Comparison of ENCODE assay signal across 17 cellular contexts in the genomic region with DNA sequence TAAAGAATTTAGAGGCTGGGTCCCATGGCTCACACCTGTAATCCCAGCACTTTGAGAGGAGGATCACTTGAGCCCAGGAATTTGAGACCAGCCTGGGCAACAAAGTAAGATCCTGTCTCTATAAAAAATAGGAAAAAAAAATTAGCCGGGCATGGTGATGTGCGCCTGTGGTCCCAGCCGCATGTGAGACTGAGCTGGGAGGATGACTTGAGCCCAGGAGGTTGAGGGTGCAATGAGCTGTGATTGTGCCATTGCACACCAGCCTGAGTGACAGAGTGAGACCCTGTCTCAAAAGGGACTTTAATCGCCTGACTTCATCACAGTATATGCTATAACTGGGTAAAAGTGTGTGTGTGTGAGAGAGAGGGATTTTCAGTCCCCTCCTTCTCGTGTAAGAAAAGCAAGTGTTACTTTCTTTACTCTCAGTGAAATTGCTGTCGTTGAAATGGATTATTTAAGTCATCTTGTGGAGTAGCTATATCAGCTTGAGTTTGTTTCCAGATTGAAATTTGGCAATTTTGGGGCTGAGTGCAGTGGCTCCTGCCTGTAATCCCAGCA. TPM values are rescaled to one million over a fixed set of nuclear protein-coding genes. Genes with fewer than 3 reads are reported as not detected.
A peak's percentile ranks its signal among the peaks of the same experiment; 100 is the strongest.
DNase-seq lines count a peak whose midpoint lies in the region; ATAC-seq, FAIRE-seq and TF ChIP-seq lines count a peak whose summit lies in the region.
"Had no signal": no experiment of that assay in that cellular context is flagged by ENCODE, and none has a peak within 500 bp of the region (broad histone marks: within the 10 kb centered on the region; RNA-seq: fewer than 3 reads in every experiment).

No MANE protein-coding gene starts in this region.

- dilution Hi-C loops in mammary epithelial cell (cut with HindIII; ENCODE audit: low sequenced_read_pairs), result loop anchor here (5.0 kb wide), 1 partner anchor 112 kb away; no protein-coding TSS in a partner anchor

- no peak overlapping the region for H2BK15ac ChIP-seq in H1 (ENCODE audit: low read length)

- no peak for FAIRE-seq in H1 (lab: Jason Lieb, UNC)
- FAIRE-seq: astrocyte had no signal

- no peaks in the 10 kb centered on the region for H3K27me3 Mint-ChIP-seq in MCF 10A (ENCODE audit: insufficient read depth, unreplicated experiment)

- no peak for ATAC-seq in HG02885 (IDR thresholded peaks at IDR 0.05; ENCODE audit: poor library complexity, unreplicated experiment)
- no peak for ATAC-seq in Right ventricle myocardium inferior
- ATAC-seq: gastroesophageal sphincter, left ventricle myocardium superior had no signal

- H3K56ac ChIP-seq in H1 (replicated peaks; ENCODE audit: insufficient read length, low read depth, low read length), result no peak overlapping the region

- no peaks in the 10 kb centered on the region for H3K23me2 ChIP-seq in H1 (ENCODE audit: low read depth, low read length)

- H3K4me1 ChIP-seq in mammary epithelial cell (ENCODE audit: insufficient read depth, low read length) (peaks cover 3% of the 10 kb centered on the region), PC-9 (replicated peaks; ENCODE audit: insufficient read depth) (peaks cover 54% of the 10 kb centered on the region), H1 (replicated peaks in 1 of 4; ENCODE audit: control insufficient read depth in 3 of 4, insufficient read depth in 4 of 4, low read length in 3 of 4) (peaks cover 0 to 7% (median 0%) of the 10 kb centered on the region in 4 experiments; a peak in 2 of 7 replicates), thymus (ENCODE audit: control insufficient read depth, insufficient read depth, low read length) (peaks cover 5% of the 10 kb centered on the region)

- H3K79me1 ChIP-seq in H1 (ENCODE audit: low read depth, low read length), result peaks cover 5% of the 10 kb centered on the region

- no peak overlapping the region for H4K5ac ChIP-seq in H1 (ENCODE audit: insufficient read length, low read depth, low read length)

- no peak overlapping the region for H3K23ac ChIP-seq in H1 (ENCODE audit: insufficient read length)

- BruUV-seq in MCF 10A (replicated peaks; lab: Mats Ljungman, UMichigan), result no TSS peak
- no TSS peak for BruUV-seq in mammary epithelial cell (replicated peaks; lab: Mats Ljungman, UMichigan)
- no TSS peak for BruUV-seq in PC-9 (replicated peaks; lab: Mats Ljungman, UMichigan)

- no peak overlapping the region for H2BK5ac ChIP-seq in H1 (ENCODE audit: low read depth, low read length)

- DNase-seq in MCF 10A (ENCODE audit: unreplicated experiment) (no peak), mammary epithelial cell (no peak), PC-9 (no peak), H1 (ENCODE audit: low read depth in 1 of 2, low spot score in 2 of 2) (no peak), NK-92 (lab: John Stamatoyannopoulos, UW; ENCODE audit: unreplicated experiment) (no peak), Right ventricle myocardium inferior (ENCODE audit: missing footprints) (no peak)
- DNase-seq: AML-193, DMS 273 treated with DMSO at 0.1 percent for 48 hours, left ventricle myocardium superior, NCI-H187 treated with DMSO at 0.1 percent for 48 hours, NCI-H510A treated with DMSO at 0.1 percent for 48 hours, WERI-Rb-1 had no signal

- H3K4me3 ChIP-seq in mammary epithelial cell (replicated peaks in 1 of 3; ENCODE audit: insufficient read depth in 1 of 3, low read depth in 2 of 3, low read length in 3 of 3) (no peak overlapping the region), PC-9 (no peak overlapping the region), H1 (ENCODE audit: extremely low read depth in 1 of 4, insufficient read depth in 2 of 4, low read depth in 3 of 4, low read length in 4 of 4) (no peak overlapping the region), thymus (ENCODE audit: low read length) (no peak overlapping the region)
- H3K4me3 ChIP-seq: gastroesophageal sphincter had no signal

- H3K36me3 ChIP-seq in mammary epithelial cell (ENCODE audit: insufficient read depth, low read length), result no peaks in the 10 kb centered on the region
- H3K36me3 ChIP-seq in PC-9 (ENCODE audit: low read depth), result peaks cover 30% of the 10 kb centered on the region; the same call in 1 of the 2 replicates
- H3K36me3 ChIP-seq in H1 (ENCODE audit: control insufficient read depth in 2 of 4, insufficient read depth in 4 of 4, low read length in 3 of 4), result peaks cover 0 to 3% (median 0%) of the 10 kb centered on the region in 4 experiments; a peak in 1 of 8 replicates
- no peaks in the 10 kb centered on the region for H3K36me3 ChIP-seq in thymus (ENCODE audit: control insufficient read depth, insufficient read depth)
- H3K36me3 ChIP-seq: gastroesophageal sphincter, WERI-Rb-1 had no signal

- no peak overlapping the region for H2AK5ac ChIP-seq in H1 (ENCODE audit: low read depth, low read length)

- no peak overlapping the region; the same call in 1 of the 2 replicates for H4K8ac ChIP-seq in H1 (ENCODE audit: extremely low read depth, insufficient read depth, low read length)

- H3K4me3 Mint-ChIP-seq in MCF 10A (ENCODE audit: unreplicated experiment), result no peak overlapping the region

- no peak overlapping the region for H3K27ac ChIP-seq in mammary epithelial cell (ENCODE audit: insufficient read depth, low read depth, low read length)
- 0 out of 2 replicates have a peak overlapping the region, but pooled peaks have one; percentile 6 for H3K27ac ChIP-seq in PC-9
- no peak overlapping the region for H3K27ac ChIP-seq in H1 (ENCODE audit: low read depth, low read length)
- peak overlapping the region; percentile 15 for H3K27ac ChIP-seq in thymus (ENCODE audit: low read depth)
- H3K27ac ChIP-seq: epithelial cell of prostate, gastroesophageal sphincter, WERI-Rb-1 had no signal

- H3K4me2 ChIP-seq in mammary epithelial cell (ENCODE audit: insufficient read depth, low read depth, low read length), result no peak overlapping the region
- 0 out of 2 replicates have a peak overlapping the region, but pooled peaks have one; percentile 4 for H3K4me2 ChIP-seq in PC-9
- no peak overlapping the region for H3K4me2 ChIP-seq in H1 (ENCODE audit: insufficient read depth in 1 of 2, low read depth in 2 of 2, low read length in 2 of 2)

- peaks cover 23% of the 10 kb centered on the region for H3K4me1 Mint-ChIP-seq in MCF 10A (ENCODE audit: insufficient read depth, unreplicated experiment)

- H3K36me3 Mint-ChIP-seq in MCF 10A (ENCODE audit: insufficient read depth, unreplicated experiment), result peaks cover 27% of the 10 kb centered on the region

- in situ Hi-C loops in mammary epithelial cell (cut with MboI; ENCODE audit: low sequenced_read_pairs in 2 of 2), result no loop called here

- H3K27me3 ChIP-seq in mammary epithelial cell (ENCODE audit: insufficient read depth, low read length), result no peaks in the 10 kb centered on the region
- H3K27me3 ChIP-seq in PC-9 (ENCODE audit: insufficient read depth, low read depth), result no peaks in the 10 kb centered on the region
- H3K27me3 ChIP-seq in H1 (replicated peaks in 1 of 4; ENCODE audit: control insufficient read depth in 3 of 4, extremely low read depth in 1 of 4, insufficient read depth in 3 of 4, low read length in 3 of 4), result no peaks in the 10 kb centered on the region
- no peaks in the 10 kb centered on the region for H3K27me3 ChIP-seq in thymus (ENCODE audit: control insufficient read depth, insufficient read depth)
- H3K27me3 ChIP-seq: gastroesophageal sphincter had no signal

- H3K79me2 ChIP-seq in mammary epithelial cell (ENCODE audit: insufficient read depth, low read length), result peaks cover 93% of the 10 kb centered on the region
- peaks cover 99% of the 10 kb centered on the region for H3K79me2 ChIP-seq in PC-9 (ENCODE audit: low read depth)
- peaks cover 14 to 92% of the 10 kb centered on the region in 2 experiments for H3K79me2 ChIP-seq in H1 (ENCODE audit: control insufficient read depth in 1 of 2, insufficient read depth in 2 of 2, low read length in 2 of 2)

- no peaks in the 10 kb centered on the region for H4K20me1 ChIP-seq in mammary epithelial cell (ENCODE audit: insufficient read depth, low read length)
- H4K20me1 ChIP-seq in PC-9 (ENCODE audit: insufficient read depth), result peaks cover 86% of the 10 kb centered on the region
- peaks cover 0 to 2% of the 10 kb centered on the region in 2 experiments for H4K20me1 ChIP-seq in H1 (replicated peaks in 1 of 2; ENCODE audit: control insufficient read depth in 1 of 2, insufficient read depth in 2 of 2, low read length in 2 of 2)

- no peak for TF ChIP-seq EP300 in H1 (IDR thresholded peaks at IDR 0.05; ENCODE audit: borderline replicate concordance in 1 of 2, low read depth in 2 of 2, low read length in 2 of 2)

- POLR2A ChIA-PET in MCF 10A (lab: Yijun Ruan, JAX), result interaction anchor here (0.9 to 1.8 kb wide), 6 partner anchors 16 to 115 kb away, joined by 3 to 7 read pairs (median 4); no protein-coding TSS in a partner anchor
- POLR2A ChIA-PET in PC-9 (lab: Charles Lee; ENCODE audit: unreplicated experiment), result interaction anchor here (0.6 kb wide), 1 partner anchor 59 kb away, joined by 3 read pairs; no protein-coding TSS in a partner anchor
- POLR2A ChIA-PET in H1 (lab: Charles Lee; ENCODE audit: partially characterized antibody), result interaction anchor here (0.8 to 1.3 kb wide), 2 partner anchors 30 to 37 kb away, joined by 3 to 4 read pairs; no protein-coding TSS in a partner anchor

- intact Hi-C loops in MCF 10A (cut with micrococcal nuclease) (no loop called here), mammary epithelial cell (cut with micrococcal nuclease) (no loop called here), PC-9 (cut with micrococcal nuclease; ENCODE audit: unreplicated experiment) (no loop called here), Right ventricle myocardium inferior (cut with DNase I) (no loop called here)

- peaks cover 47% of the 10 kb centered on the region for H3F3A ChIP-seq in PC-9 (ENCODE audit: insufficient read depth, low read depth)

- no peak overlapping the region for H2BK20ac ChIP-seq in H1 (ENCODE audit: low read length)

- H3K18ac ChIP-seq in H1 (ENCODE audit: extremely low read depth, low read length), result 0 out of 2 replicates have a peak overlapping the region, but pooled peaks have one; percentile 4

- no peak overlapping the region for H3K14ac ChIP-seq in H1 (ENCODE audit: insufficient read length)

- no peaks in the 10 kb centered on the region for H3K9me2 ChIP-seq in PC-9 (ENCODE audit: insufficient read depth)

- no peak overlapping the region for H2AFZ ChIP-seq in mammary epithelial cell (ENCODE audit: low read depth, low read length)
- no peak overlapping the region for H2AFZ ChIP-seq in PC-9
- no peak overlapping the region for H2AFZ ChIP-seq in H1 (ENCODE audit: low read length)

- TF ChIP-seq POLR2A in H1 (IDR thresholded peaks at IDR 0.05; ENCODE audit: control extremely low read depth in 1 of 2, low read depth in 2 of 2, low read length in 2 of 2), result no peak

- no peaks in the 10 kb centered on the region for H3K9me3 Mint-ChIP-seq in MCF 10A (ENCODE audit: unreplicated experiment)

- H3K27ac Mint-ChIP-seq in MCF 10A (ENCODE audit: low read depth, unreplicated experiment), result peak overlapping the region; percentile 44

- no peak for TF ChIP-seq RAD21 in H1 (IDR thresholded peaks at IDR 0.05 in 1 of 2, conservative IDR thresholded peaks at IDR 0.05 in 1 of 2; ENCODE audit: low read depth in 2 of 2, low read length in 2 of 2)

- H4K91ac ChIP-seq in H1 (replicated peaks; ENCODE audit: insufficient read length, low read length), result no peak overlapping the region

- no peaks in the 10 kb centered on the region for H3K9me3 ChIP-seq in mammary epithelial cell (replicated peaks; ENCODE audit: insufficient read depth, low read length)
- H3K9me3 ChIP-seq in PC-9 (ENCODE audit: insufficient read depth, low read depth), result no peaks in the 10 kb centered on the region
- H3K9me3 ChIP-seq in H1 (ENCODE audit: insufficient read depth in 2 of 2, low read depth in 1 of 2, low read length in 1 of 2), result no peaks in the 10 kb centered on the region
- no peaks in the 10 kb centered on the region for H3K9me3 ChIP-seq in thymus (ENCODE audit: control insufficient read depth)
- H3K9me3 ChIP-seq: gastroesophageal sphincter had no signal

- TF ChIP-seq CTCF in MCF 10A (IDR thresholded peaks at IDR 0.05; ENCODE audit: unreplicated experiment) (no peak), mammary epithelial cell (conservative IDR thresholded peaks at IDR 0.05 in 1 of 2, IDR thresholded peaks at IDR 0.05 in 1 of 2; ENCODE audit: extremely low read depth in 1 of 2, insufficient read depth in 1 of 2, low read depth in 1 of 2, low read length in 2 of 2) (no peak), PC-9 (conservative IDR thresholded peaks at IDR 0.05) (no peak), H1 (IDR thresholded peaks at IDR 0.05; ENCODE audit: control extremely low read depth in 1 of 3, insufficient read depth in 1 of 3, low read depth in 1 of 3, low read length in 3 of 3) (no peak)

- no peak overlapping the region for H3K4ac ChIP-seq in H1 (replicated peaks; ENCODE audit: insufficient read length, low read depth, low read length)

- H2BK12ac ChIP-seq in H1 (ENCODE audit: low read depth, low read length), result no peak overlapping the region

- CTCF ChIA-PET in MCF 10A (lab: Yijun Ruan, JAX), result interaction anchor here (0.6 to 1.1 kb wide), 5 partner anchors 36 to 756 kb away, joined by 3 read pairs; no protein-coding TSS in a partner anchor
- CTCF ChIA-PET in mammary epithelial cell (lab: Charles Lee; ENCODE audit: low non-redundant PET), result no interaction called here
- CTCF ChIA-PET in PC-9 (lab: Charles Lee), result interaction anchor here (0.6 kb wide), 1 partner anchor 800 kb away, joined by 8 read pairs; no protein-coding TSS in a partner anchor
- CTCF ChIA-PET in H1 (lab: Charles Lee; ENCODE audit: partially characterized antibody), result interaction anchor here (1.9 to 2.0 kb wide), 2 partner anchors 11 to 112 kb away, joined by 7 to 8 read pairs; no protein-coding TSS in a partner anchor

- WGBS in mammary epithelial cell (ENCODE audit: low coverage, missing lambda C conversion rate), result 81% methylated on average over 6 of the region's 6 CpGs
- WGBS in H1 (ENCODE audit: extremely low coverage in 1 of 2, insufficient coverage in 1 of 2, insufficient read length in 1 of 2, insufficient replicate concordance in 2 of 2, low coverage in 1 of 2, low lambda C conversion rate in 2 of 2, missing lambda C conversion rate in 1 of 2), 2 experiments, result 80% methylated on average over 6 of the region's 6 CpGs; no CpG with 5 or more reads in 1 of the 2 experiments
- 95% methylated on average over 6 of the region's 6 CpGs for WGBS in thymus

- H3K9ac ChIP-seq in mammary epithelial cell (ENCODE audit: insufficient read depth, low read length) (no peak overlapping the region), H1 (replicated peaks in 1 of 4; ENCODE audit: extremely low read depth in 1 of 4, low read depth in 3 of 4, low read length in 3 of 4) (no peak overlapping the region)

- H2BK120ac ChIP-seq in H1 (replicated peaks; ENCODE audit: low read depth, low read length), result no peak overlapping the region

RNA-seq across cellular contexts. Expression of a gene that starts 7.5 kb away (rescaled TPM):
- 61.4 and 68.6 TPM in 2 replicates for total RNA-seq in MCF 10A (2022)
- total RNA-seq in mammary epithelial cell, result 10 to 100 TPM; 26.7 to 29.6 TPM
- polyA plus RNA-seq in mammary epithelial cell, result 15.5 TPM
- polyA minus RNA-seq in mammary epithelial cell, result 39.6 TPM
- 40.3 and 78.0 TPM in 2 replicates for total RNA-seq in PC-9 (2021)
- total RNA-seq in H1 (2021; fragmentation: NEBNext Ultra II Directional; extraction: Animal tissue kit (Norgen Biotek cat#: 25700)), result 21.1 and 24.7 TPM in 2 replicates
- 6.7 and 7.9 TPM in 2 replicates for polyA plus RNA-seq in H1 (2011; rRNA removed)
- 10.4 TPM for polyA plus RNA-seq in H1 (2011; cell fraction: cytosol; rRNA removed)
- polyA plus RNA-seq in H1 (2011; cell fraction: nucleus; rRNA removed), result 14.1 TPM
- 6.9 to 12.3 TPM (median 9.0 TPM) in 4 replicates for polyA plus RNA-seq in H1 (2012, experiment 1 of 2)
- 0.51 TPM for polyA plus RNA-seq in H1 (2012, experiment 2 of 2)
- 10.1 TPM for polyA plus RNA-seq in H1 (2013, experiment 1 of 2)
- 10.3 TPM for polyA plus RNA-seq in H1 (2013, experiment 2 of 2)
- 34.1 and 42.0 TPM in 2 replicates for polyA minus RNA-seq in H1 (2011; rRNA and poly(A)+ RNA removed)
- polyA minus RNA-seq in H1 (2011; cell fraction: cytosol; rRNA and poly(A)+ RNA removed), result 18.4 TPM
- polyA minus RNA-seq in H1 (2011; cell fraction: nucleus; rRNA and poly(A)+ RNA removed), result 29.2 TPM
- polyA plus RNA-seq in thymus, result 11.4 TPM
- total RNA-seq in Right ventricle myocardium inferior, result 21.6 TPM

Comparison
In these comparisons a context has a peak if more than half of its experiments do, and no peak if none do; other contexts are left out.
1. H3K27ac ChIP-seq: peak in PC-9 (single experiment) and thymus (single experiment); none in mammary epithelial cell (single experiment) and H1 (single experiment).